8 cellular contexts compared by ENCODE assay signal in genomic region chr11:86459682-86460460, GRCh38.
DNase-seq lines count a peak whose midpoint lies in the region; ATAC-seq, FAIRE-seq and TF ChIP-seq lines count a peak whose summit lies in the region.

No MANE protein-coding gene starts in this region.

- TF ChIP-seq EP300 in HepG2 (IDR thresholded peaks at IDR 0.05; ENCODE audit: low read depth in 2 of 2, low read length in 2 of 2): no peak
- no peak for TF ChIP-seq EP300 in HepG2 (CRISPR knock-in tag; IDR thresholded peaks at IDR 0.05; ENCODE audit: borderline replicate concordance)

- FAIRE-seq in HepG2 (lab: Jason Lieb, UNC): no peak

- 16% methylated on average over 3 of the region's 3 CpGs for WGBS in HepG2 (ENCODE audit: low lambda C conversion rate)

- no peaks in the 10 kb centered on the region for H3K9me3 Mint-ChIP-seq in activated CD8-positive, alpha-beta T cell treated with anti-CD3 and anti-CD28 coated beads, Interleukin-2, amount 10 ng/mL, durations not matched to agents 7 days and 5 days (ENCODE audit: insufficient read depth)

- no peak for TF ChIP-seq POLR2A in breast epithelium (IDR thresholded peaks at IDR 0.05)
- no peak for TF ChIP-seq POLR2A in HepG2 (IDR thresholded peaks at IDR 0.05; ENCODE audit: insufficient read depth in 1 of 2, low read depth in 2 of 2, low read length in 2 of 2)

- no peak overlapping the region for H3K27ac Mint-ChIP-seq in activated CD8-positive, alpha-beta T cell treated with anti-CD3 and anti-CD28 coated beads, Interleukin-2, amount 10 ng/mL, durations not matched to agents 7 days and 5 days

- peaks cover 3% of the 10 kb centered on the region for H3K4me1 Mint-ChIP-seq in activated CD8-positive, alpha-beta T cell treated with anti-CD3 and anti-CD28 coated beads, Interleukin-2, amount 10 ng/mL, durations not matched to agents 7 days and 5 days (ENCODE audit: low read depth)

- TF ChIP-seq CTCF in breast epithelium (IDR thresholded peaks at IDR 0.05) (no peak), HepG2 (CRISPR knock-in tag; IDR thresholded peaks at IDR 0.05) (no peak)

- no peaks in the 10 kb centered on the region for H3K9me3 ChIP-seq in breast epithelium
- no peaks in the 10 kb centered on the region for H3K9me3 ChIP-seq in HepG2 (ENCODE audit: low read length)

- no peaks in the 10 kb centered on the region for H3K36me3 Mint-ChIP-seq in activated CD8-positive, alpha-beta T cell treated with anti-CD3 and anti-CD28 coated beads, Interleukin-2, amount 10 ng/mL, durations not matched to agents 7 days and 5 days (ENCODE audit: low read depth)

- H3K36me3 ChIP-seq in breast epithelium: no peaks in the 10 kb centered on the region
- no peaks in the 10 kb centered on the region for H3K36me3 ChIP-seq in HepG2 (replicated peaks in 1 of 2; ENCODE audit: control insufficient read depth in 1 of 2, insufficient read depth in 2 of 2, low read length in 2 of 2)

- peak; percentile 30 for ATAC-seq in Right ventricle myocardium inferior
- no peak for ATAC-seq in HepG2
- no peak for ATAC-seq in activated CD8-positive, alpha-beta T cell treated with anti-CD3 and anti-CD28 coated beads, Interleukin-2, amount 10 ng/mL, durations not matched to agents 7 days and 5 days
- no peak for ATAC-seq in GM18511 (IDR thresholded peaks at IDR 0.05; ENCODE audit: unreplicated experiment)

- no peaks in the 10 kb centered on the region for H3K79me2 ChIP-seq in HepG2 (ENCODE audit: insufficient read depth, low read length)

- H3K27me3 Mint-ChIP-seq in activated CD8-positive, alpha-beta T cell treated with anti-CD3 and anti-CD28 coated beads, Interleukin-2, amount 10 ng/mL, durations not matched to agents 7 days and 5 days (ENCODE audit: low read depth): no peaks in the 10 kb centered on the region

- intact Hi-C loops in Right ventricle myocardium inferior (cut with DNase I): loop anchor here (5.0 kb wide), 1 partner anchor 342 kb away; the partner anchor contains the start of gene PRSS23
- intact Hi-C loops in cardiac septum (cut with DNase I): loop anchor here (5.0 kb wide), 2 partner anchors 282 to 342 kb away; partner anchors contain the start of gene PRSS23
- intact Hi-C loops in breast epithelium (cut with DNase I; ENCODE audit: low total_unique reads): loop anchor here (10.0 kb wide), 1 partner anchor 355 kb away; no protein-coding TSS in a partner anchor
- intact Hi-C loops in HepG2 (cut with micrococcal nuclease; ENCODE audit: unreplicated experiment): loop anchor here (5.0 kb wide), 1 partner anchor 342 kb away; the partner anchor contains the start of gene PRSS23

- no peak overlapping the region for H2AFZ ChIP-seq in HepG2 (ENCODE audit: low read length)

- in situ Hi-C loops in HepG2 (cut with HindIII; ENCODE audit: extremely low pct_ligation_motif_present, low pct_unique_long_range_greater_than_20kb): loop anchor here (5.0 kb wide), 2 partner anchors 112 to 357 kb away; no protein-coding TSS in a partner anchor

- no peak overlapping the region for H3K4me3 ChIP-seq in breast epithelium
- no peak overlapping the region for H3K4me3 ChIP-seq in HepG2 (replicated peaks in 1 of 3; ENCODE audit: insufficient read depth in 1 of 3, low read depth in 2 of 3, low read length in 3 of 3)

- no peak overlapping the region for H3K9ac ChIP-seq in HepG2 (ENCODE audit: insufficient read depth, low read depth, low read length)

- H3K4me3 Mint-ChIP-seq in activated CD8-positive, alpha-beta T cell treated with anti-CD3 and anti-CD28 coated beads, Interleukin-2, amount 10 ng/mL, durations not matched to agents 7 days and 5 days: no peak overlapping the region

- POLR2A ChIA-PET in HepG2 (lab: Yijun Ruan, JAX): interaction anchor here (0.9 to 1.2 kb wide), 3 partner anchors 10 to 24 kb away, joined by 3 to 5 read pairs (median 3); no protein-coding TSS in a partner anchor
- POLR2A ChIA-PET in activated CD8-positive, alpha-beta T cell treated with anti-CD3 and anti-CD28 coated beads, Interleukin-2, amount 10 ng/mL, durations not matched to agents 7 days and 5 days (lab: Charles Lee): no interaction called here

- CTCF ChIA-PET in HepG2 (lab: Yijun Ruan, JAX; ENCODE audit: low intra/inter-chr PET ratio, low total read pairs): interaction anchor here (1.4 to 1.7 kb wide), 2 partner anchors 111 to 359 kb away, joined by 3 to 6 read pairs; no protein-coding TSS in a partner anchor
- CTCF ChIA-PET in activated CD8-positive, alpha-beta T cell treated with anti-CD3 and anti-CD28 coated beads, Interleukin-2, amount 10 ng/mL, durations not matched to agents 7 days and 5 days (lab: Charles Lee): no interaction called here

- peak; percentile 77 for DNase-seq in Right ventricle myocardium inferior (ENCODE audit: missing footprints)
- DNase-seq in cardiac septum (ENCODE audit: low spot score): no peak
- DNase-seq in breast epithelium (ENCODE audit: low spot score in 2 of 2): peak in 1 of 2 donors; percentile 73
- peak; percentile 49 for DNase-seq in HepG2 (ENCODE audit: low spot score)
- DNase-seq in RPMI8226: no peak
- no peak for DNase-seq in activated CD8-positive, alpha-beta T cell treated with anti-CD3 and anti-CD28 coated beads, Interleukin-2, amount 10 ng/mL, durations not matched to agents 7 days and 5 days
- no peak for DNase-seq in NCI-H146 (lab: John Stamatoyannopoulos, UW)

- no TSS peak for BruUV-seq in HepG2 (replicated peaks; lab: Mats Ljungman, UMichigan)

- H3K4me2 ChIP-seq in HepG2 (ENCODE audit: low read depth, low read length): no peak overlapping the region

- peaks cover 0 to 10% of the 10 kb centered on the region in 2 donors for H3K4me1 ChIP-seq in breast epithelium
- no peaks in the 10 kb centered on the region for H3K4me1 ChIP-seq in HepG2 (ENCODE audit: insufficient read depth, low read length)

- peak overlapping the region; percentile 46 to 85 for H3K27ac ChIP-seq in breast epithelium
- H3K27ac ChIP-seq in HepG2 (ENCODE audit: extremely low read length, insufficient read depth, low read length): no peak overlapping the region

- H3K27me3 ChIP-seq in breast epithelium: no peaks in the 10 kb centered on the region
- H3K27me3 ChIP-seq in HepG2 (ENCODE audit: control insufficient read depth in 1 of 2, insufficient read depth in 2 of 2, low read length in 2 of 2): no peaks in the 10 kb centered on the region

- no peaks in the 10 kb centered on the region for H4K20me1 ChIP-seq in HepG2 (ENCODE audit: insufficient read depth, low read length)

- no peak for TF ChIP-seq RAD21 in HepG2 (CRISPR knock-in tag; IDR thresholded peaks at IDR 0.05)

TF ChIP-seq in HepG2, 621 proteins besides CTCF, POLR2A, EP300 and RAD21:
- TF ChIP-seq CCDC6 (CRISPR knock-in tag; IDR thresholded peaks at IDR 0.05) (no peak), FOSL2 (CRISPR knock-in tag; IDR thresholded peaks at IDR 0.05) (peak; percentile 68)

Comparison
In these comparisons a context has a peak if more than half of its experiments do, and no peak if none do; other contexts are left out.
1. DNase-seq: peak in Right ventricle myocardium inferior (single experiment) and HepG2 (single experiment); none in cardiac septum (single experiment), RPMI8226 (single experiment), activated CD8-positive, alpha-beta T cell treated with anti-CD3 and anti-CD28 coated beads, Interleukin-2, amount 10 ng/mL, durations not matched to agents 7 days and 5 days (single experiment) and NCI-H146 (single experiment).